In the genomic region with DNA sequence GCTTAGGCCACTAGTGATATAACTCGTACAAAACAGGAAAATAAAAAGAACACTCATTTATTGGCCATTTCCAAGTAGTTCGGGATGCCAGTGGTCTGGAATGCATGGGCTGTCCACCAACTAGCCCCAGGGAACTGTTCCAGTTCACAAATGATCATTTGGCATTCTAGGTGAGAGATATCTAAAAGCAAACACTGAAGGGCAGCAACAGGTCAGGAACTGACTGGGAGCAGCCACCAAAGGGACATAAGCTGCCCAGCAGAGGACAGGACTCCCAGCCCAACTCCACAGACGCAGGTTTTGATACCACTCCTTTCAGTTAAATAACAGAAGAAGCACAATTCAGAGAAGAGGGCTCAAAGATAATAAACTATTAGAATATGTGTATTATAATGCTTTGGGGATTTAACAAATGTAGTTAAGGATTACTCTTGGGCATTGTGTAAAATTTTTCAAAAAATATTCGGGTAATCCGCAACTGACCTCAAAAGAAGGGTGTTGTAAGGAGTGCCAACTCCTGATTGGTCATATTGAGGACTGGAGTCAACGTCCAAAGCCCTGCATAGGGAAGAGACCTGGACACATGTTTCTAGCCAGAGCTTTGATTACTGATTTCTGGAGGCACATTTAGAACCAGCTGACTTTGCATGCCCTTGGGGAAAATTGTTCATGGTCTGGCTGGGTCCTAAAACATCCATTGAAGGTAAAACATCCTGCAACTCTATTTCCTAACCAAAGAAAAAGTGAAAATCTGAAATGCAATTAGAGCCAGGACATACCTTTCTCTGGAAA, we compare ENCODE assay signal across 16 cellular contexts.
DNase-seq lines count a peak whose midpoint lies in the region; ATAC-seq, FAIRE-seq and TF ChIP-seq lines count a peak whose summit lies in the region.
"Had no signal": no experiment of that assay in that cellular context is flagged by ENCODE, and none has a peak within 500 bp of the region (broad histone marks: within the 10 kb centered on the region; RNA-seq: fewer than 3 reads in every experiment).

No MANE protein-coding gene starts in this region.

- BruUV-seq in HepG2 (replicated peaks; lab: Mats Ljungman, UMichigan): no TSS peak
- BruUV-seq in PC-3 (replicated peaks; lab: Mats Ljungman, UMichigan): no TSS peak

- intact Hi-C loops in HepG2 (cut with micrococcal nuclease; ENCODE audit: unreplicated experiment) (no loop called here), PC-3 (cut with micrococcal nuclease) (no loop called here), left ventricle myocardium inferior (cut with micrococcal nuclease) (no loop called here)

- H3K27me3 ChIP-seq in liver (ENCODE audit: control insufficient read depth in 4 of 4, insufficient read depth in 4 of 4, low read length in 3 of 4) (no peaks in the 10 kb centered on the region), HepG2 (ENCODE audit: control insufficient read depth in 1 of 2, insufficient read depth in 2 of 2, low read length in 2 of 2) (no peaks in the 10 kb centered on the region), PC-3 (ENCODE audit: low read length) (no peaks in the 10 kb centered on the region), left ventricle myocardium inferior (ENCODE audit: low read depth) (no peaks in the 10 kb centered on the region)

- H3K27ac ChIP-seq in liver (ENCODE audit: low read depth in 1 of 2, low read length in 2 of 2) (no peak overlapping the region), HepG2 (ENCODE audit: extremely low read length, insufficient read depth, low read length) (no peak overlapping the region), PC-3 (ENCODE audit: low read length) (no peak overlapping the region), left ventricle myocardium inferior (replicated peaks) (no peak overlapping the region)
- H3K27ac ChIP-seq: 22Rv1 had no signal

- ATAC-seq in HepG2: no peak
- peak; percentile 66 for ATAC-seq in PC-3
- no peak for ATAC-seq in HG03457 (IDR thresholded peaks at IDR 0.05; ENCODE audit: unreplicated experiment)
- ATAC-seq: CD8-positive, alpha-beta T cell; HCT116 had no signal

- in situ Hi-C loops in HepG2 (cut with HindIII; ENCODE audit: extremely low pct_ligation_motif_present, low pct_unique_long_range_greater_than_20kb): no loop called here

- TF ChIP-seq RAD21 in liver (IDR thresholded peaks at IDR 0.05) (peak; percentile 69 to 71), HepG2 (CRISPR knock-in tag; IDR thresholded peaks at IDR 0.05) (no peak)

- H3K9me3 ChIP-seq in liver (ENCODE audit: control insufficient read depth in 4 of 4, low read length in 3 of 4) (no peaks in the 10 kb centered on the region), HepG2 (ENCODE audit: low read length) (peaks cover 87% of the 10 kb centered on the region), PC-3 (ENCODE audit: low read length) (no peaks in the 10 kb centered on the region), left ventricle myocardium inferior (replicated peaks) (peaks cover 4% of the 10 kb centered on the region)

- no peaks in the 10 kb centered on the region for H4K20me1 ChIP-seq in HepG2 (ENCODE audit: insufficient read depth, low read length)
- H4K20me1 ChIP-seq in PC-3 (ENCODE audit: low read length): no peaks in the 10 kb centered on the region

- TF ChIP-seq POLR2A in HepG2 (IDR thresholded peaks at IDR 0.05; ENCODE audit: insufficient read depth in 1 of 2, low read depth in 2 of 2, low read length in 2 of 2): no peak

- no peak overlapping the region for H3K4me2 ChIP-seq in HepG2 (ENCODE audit: low read depth, low read length)
- H3K4me2 ChIP-seq in PC-3 (ENCODE audit: low read length): no peak overlapping the region

- 22% methylated on average over 6 of the region's 6 CpGs for WGBS in liver
- 18% methylated on average over 6 of the region's 6 CpGs for WGBS in HepG2 (ENCODE audit: low lambda C conversion rate)

- CTCF ChIA-PET in HepG2 (lab: Yijun Ruan, JAX; ENCODE audit: low intra/inter-chr PET ratio, low total read pairs) (no interaction called here), PC-3 (lab: Charles Lee) (no interaction called here)

- DNase-seq in HepG2 (ENCODE audit: low spot score): no peak
- peak; percentile 43 for DNase-seq in PC-3
- DNase-seq in islet precursor cell: peak; percentile 67
- DNase-seq in renal cortical epithelial cell (ENCODE audit: low read depth): peak; percentile 66
- no peak for DNase-seq in left ventricle myocardium inferior
- no peak for DNase-seq in hepatic stellate cell (ENCODE audit: low spot score)
- DNase-seq: CD8-positive, alpha-beta T cell; DMS 273 treated with DMSO at 0.1 percent for 48 hours had no signal

- H2AFZ ChIP-seq in HepG2 (ENCODE audit: low read length) (no peak overlapping the region), PC-3 (ENCODE audit: low read length) (peak overlapping the region; percentile 19; the same call in 1 of the 2 replicates)

- no peak for TF ChIP-seq EP300 in HepG2 (IDR thresholded peaks at IDR 0.05; ENCODE audit: low read depth in 2 of 2, low read length in 2 of 2)
- TF ChIP-seq EP300 in HepG2 (CRISPR knock-in tag; IDR thresholded peaks at IDR 0.05; ENCODE audit: borderline replicate concordance): no peak

- H3K79me2 ChIP-seq in HepG2 (ENCODE audit: insufficient read depth, low read length) (no peaks in the 10 kb centered on the region), PC-3 (ENCODE audit: low read length) (no peaks in the 10 kb centered on the region)

- H3K4me1 ChIP-seq in liver (ENCODE audit: control insufficient read depth in 4 of 4, insufficient read depth in 4 of 4, low read length in 3 of 4): peaks cover 2 to 21% (median 17%) of the 10 kb centered on the region in 4 donors
- no peaks in the 10 kb centered on the region for H3K4me1 ChIP-seq in HepG2 (ENCODE audit: insufficient read depth, low read length)
- peaks cover 13% of the 10 kb centered on the region for H3K4me1 ChIP-seq in PC-3 (ENCODE audit: insufficient read depth, low read length)
- no peaks in the 10 kb centered on the region for H3K4me1 ChIP-seq in left ventricle myocardium inferior

- no peaks in the 10 kb centered on the region for H3F3A ChIP-seq in PC-3 (ENCODE audit: low read length, unreplicated experiment)

- H3K36me3 ChIP-seq in liver (ENCODE audit: control insufficient read depth in 4 of 4, insufficient read depth in 3 of 4, low read depth in 1 of 4, low read length in 3 of 4) (no peaks in the 10 kb centered on the region), HepG2 (replicated peaks in 1 of 2; ENCODE audit: control insufficient read depth in 1 of 2, insufficient read depth in 2 of 2, low read length in 2 of 2) (no peaks in the 10 kb centered on the region), PC-3 (ENCODE audit: low read depth, low read length) (no peaks in the 10 kb centered on the region), left ventricle myocardium inferior (no peaks in the 10 kb centered on the region)

- POLR2A ChIA-PET in HepG2 (lab: Yijun Ruan, JAX) (no interaction called here), PC-3 (lab: Charles Lee; ENCODE audit: unreplicated experiment) (no interaction called here)

- TF ChIP-seq CTCF in liver (IDR thresholded peaks at IDR 0.05; ENCODE audit: low read depth, low read length, missing input control): peak; percentile 20
- TF ChIP-seq CTCF in HepG2 (CRISPR knock-in tag; IDR thresholded peaks at IDR 0.05): no peak
- no peak for TF ChIP-seq CTCF in PC-3 (conservative IDR thresholded peaks at IDR 0.05; ENCODE audit: low read depth, low read length)
- TF ChIP-seq CTCF in left ventricle myocardium inferior (IDR thresholded peaks at IDR 0.05; ENCODE audit: borderline replicate concordance): no peak

- H3K9ac ChIP-seq in liver (ENCODE audit: low read depth in 1 of 2, low read length in 2 of 2) (no peak overlapping the region), HepG2 (ENCODE audit: insufficient read depth, low read depth, low read length) (no peak overlapping the region), PC-3 (ENCODE audit: low read length) (no peak overlapping the region)

- H3K9me2 ChIP-seq in PC-3 (replicated peaks; ENCODE audit: low read length): no peaks in the 10 kb centered on the region

- H3K4me3 ChIP-seq in liver (ENCODE audit: low read depth in 1 of 3, low read length in 3 of 3): no peak overlapping the region
- no peak overlapping the region for H3K4me3 ChIP-seq in HepG2 (replicated peaks in 1 of 3; ENCODE audit: insufficient read depth in 1 of 3, low read depth in 2 of 3, low read length in 3 of 3)
- no peak overlapping the region for H3K4me3 ChIP-seq in PC-3 (ENCODE audit: low read length)
- no peak overlapping the region for H3K4me3 ChIP-seq in left ventricle myocardium inferior

- FAIRE-seq in HepG2 (lab: Jason Lieb, UNC): no peak
- FAIRE-seq: G401.6, GM12891, GM19239, H54 had no signal

TF ChIP-seq in liver, 16 proteins besides CTCF, POLR2A, EP300 and RAD21 (continues in another document):
- TF ChIP-seq, protein P1, sequence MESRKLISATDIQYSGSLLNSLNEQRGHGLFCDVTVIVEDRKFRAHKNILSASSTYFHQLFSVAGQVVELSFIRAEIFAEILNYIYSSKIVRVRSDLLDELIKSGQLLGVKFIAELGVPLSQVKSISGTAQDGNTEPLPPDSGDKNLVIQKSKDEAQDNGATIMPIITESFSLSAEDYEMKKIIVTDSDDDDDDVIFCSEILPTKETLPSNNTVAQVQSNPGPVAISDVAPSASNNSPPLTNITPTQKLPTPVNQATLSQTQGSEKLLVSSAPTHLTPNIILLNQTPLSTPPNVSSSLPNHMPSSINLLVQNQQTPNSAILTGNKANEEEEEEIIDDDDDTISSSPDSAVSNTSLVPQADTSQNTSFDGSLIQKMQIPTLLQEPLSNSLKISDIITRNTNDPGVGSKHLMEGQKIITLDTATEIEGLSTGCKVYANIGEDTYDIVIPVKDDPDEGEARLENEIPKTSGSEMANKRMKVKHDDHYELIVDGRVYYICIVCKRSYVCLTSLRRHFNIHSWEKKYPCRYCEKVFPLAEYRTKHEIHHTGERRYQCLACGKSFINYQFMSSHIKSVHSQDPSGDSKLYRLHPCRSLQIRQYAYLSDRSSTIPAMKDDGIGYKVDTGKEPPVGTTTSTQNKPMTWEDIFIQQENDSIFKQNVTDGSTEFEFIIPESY (IDR thresholded peaks at IDR 0.05): peak; percentile 33
- peak; percentile 80 for TF ChIP-seq NR2F2 (IDR thresholded peaks at IDR 0.05)

TF ChIP-seq in HepG2, 621 proteins besides CTCF, POLR2A, EP300 and RAD21:
- no peak for TF ChIP-seq HMG20A (CRISPR knock-in tag; IDR thresholded peaks at IDR 0.05; ENCODE audit: borderline replicate concordance)
- TF ChIP-seq ARNT2 (CRISPR knock-in tag; IDR thresholded peaks at IDR 0.05; ENCODE audit: low read depth): no peak
- no peak for TF ChIP-seq RXRB (CRISPR knock-in tag; IDR thresholded peaks at IDR 0.05; ENCODE audit: borderline replicate concordance)
- no peak for TF ChIP-seq RBFOX2 (IDR thresholded peaks at IDR 0.05; ENCODE audit: low read depth, low read length)
- TF ChIP-seq AGO1 (IDR thresholded peaks at IDR 0.05; ENCODE audit: low read depth, low read length, poor library complexity, severe bottlenecking): no peak
- no peak for TF ChIP-seq ZNF468 (CRISPR knock-in tag; IDR thresholded peaks at IDR 0.05)
- no peak for TF ChIP-seq MIXL1 (CRISPR knock-in tag; IDR thresholded peaks at IDR 0.05)
- TF ChIP-seq NFE2L2 (IDR thresholded peaks at IDR 0.05; ENCODE audit: low read length): no peak
- TF ChIP-seq TEAD3 (CRISPR knock-in tag; optimal IDR thresholded peaks at IDR 0.05; ENCODE audit: borderline replicate concordance): no peak
- no peak for TF ChIP-seq ZNF510 (CRISPR knock-in tag; IDR thresholded peaks at IDR 0.05; ENCODE audit: low read depth)
- TF ChIP-seq NFYC (CRISPR knock-in tag; IDR thresholded peaks at IDR 0.05): no peak

Comparison
In these comparisons a context has a peak if more than half of its experiments do, and no peak if none do; other contexts are left out.
1. DNase-seq: peak in PC-3 (single experiment), islet precursor cell (single experiment) and renal cortical epithelial cell (single experiment); none in HepG2 (single experiment), left ventricle myocardium inferior (single experiment) and hepatic stellate cell (single experiment).